18 cellular contexts compared by ENCODE assay signal in the genomic region with DNA sequence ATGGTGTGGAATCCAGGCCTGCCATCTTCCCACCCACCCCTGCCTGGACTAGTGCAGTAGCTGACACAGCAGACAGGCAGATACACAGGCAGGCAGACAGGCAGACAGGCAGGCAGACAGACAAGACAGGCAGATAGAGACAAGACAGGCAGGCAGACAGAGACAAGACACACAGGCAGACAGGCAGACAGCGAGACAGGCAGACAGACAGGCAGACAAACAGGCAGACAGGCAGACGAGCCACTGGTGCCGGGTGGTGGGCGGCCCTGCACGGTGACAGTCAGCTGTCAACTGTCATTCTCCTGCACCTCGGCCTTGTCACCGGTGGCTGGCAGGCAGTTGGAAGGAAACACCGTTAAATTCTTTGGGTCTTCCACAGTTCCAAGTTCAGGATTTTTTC.
"Had no signal": no experiment of that assay in that cellular context is flagged by ENCODE, and none has a peak within 500 bp of the region (broad histone marks: within the 10 kb centered on the region; RNA-seq: fewer than 3 reads in every experiment).

No MANE protein-coding gene starts in this region.

- ATAC-seq: gastroesophageal sphincter; left colon; left ventricle myocardium superior; natural killer cell treated with Interleukin-12 subunit alpha and Interleukin-12 subunit beta and Interleukin-15 and Interleukin-18, amount 100 ng/mL, for 72 hours had no signal

- H3K4me3 Mint-ChIP-seq: natural killer cell treated with Interleukin-12 subunit alpha and Interleukin-12 subunit beta and Interleukin-15 and Interleukin-18, amount 100 ng/mL, for 72 hours had no signal

- H3K36me3 Mint-ChIP-seq: natural killer cell treated with Interleukin-12 subunit alpha and Interleukin-12 subunit beta and Interleukin-15 and Interleukin-18, amount 100 ng/mL, for 72 hours had no signal

- H3K27ac ChIP-seq: esophagus squamous epithelium, gastroesophageal sphincter, neutrophil, tibial artery, upper lobe of left lung, uterus had no signal

- H3K4me1 ChIP-seq: esophagus squamous epithelium, gastroesophageal sphincter, tibial artery, upper lobe of left lung, uterus had no signal

- H3K9me3 Mint-ChIP-seq: natural killer cell treated with Interleukin-12 subunit alpha and Interleukin-12 subunit beta and Interleukin-15 and Interleukin-18, amount 100 ng/mL, for 72 hours had no signal

- DNase-seq: dermis blood vessel endothelial cell; esophagus squamous epithelium; foreskin fibroblast; glutamatergic neuron; left colon; left ventricle myocardium superior; mesenchymal stem cell; midbrain; stimulated activated CD4-positive, alpha-beta T cell treated with anti-CD3 and anti-CD28 coated beads, Interleukin-2, amount 100 ng/mL, for 48 hours; stimulated activated naive CD4-positive, alpha-beta T cell treated with Interleukin-2 at 50 U/mL for 16 hours; tibial artery; upper lobe of left lung; uterus had no signal

- H3K27me3 ChIP-seq: upper lobe of left lung, uterus had no signal

- H3K4me2 ChIP-seq: smooth muscle cell had no signal

- H3K36me3 ChIP-seq: esophagus squamous epithelium, gastroesophageal sphincter, neutrophil, tibial artery, upper lobe of left lung, uterus had no signal

- H3K27ac Mint-ChIP-seq: natural killer cell treated with Interleukin-12 subunit alpha and Interleukin-12 subunit beta and Interleukin-15 and Interleukin-18, amount 100 ng/mL, for 72 hours had no signal

- H3K4me3 ChIP-seq: esophagus squamous epithelium, gastroesophageal sphincter, lung, smooth muscle cell, tibial artery, upper lobe of left lung, uterus had no signal

- H3K9me3 ChIP-seq: esophagus squamous epithelium, tibial artery, uterus had no signal
